7 cellular contexts compared by ENCODE assay signal in the genomic region with DNA sequence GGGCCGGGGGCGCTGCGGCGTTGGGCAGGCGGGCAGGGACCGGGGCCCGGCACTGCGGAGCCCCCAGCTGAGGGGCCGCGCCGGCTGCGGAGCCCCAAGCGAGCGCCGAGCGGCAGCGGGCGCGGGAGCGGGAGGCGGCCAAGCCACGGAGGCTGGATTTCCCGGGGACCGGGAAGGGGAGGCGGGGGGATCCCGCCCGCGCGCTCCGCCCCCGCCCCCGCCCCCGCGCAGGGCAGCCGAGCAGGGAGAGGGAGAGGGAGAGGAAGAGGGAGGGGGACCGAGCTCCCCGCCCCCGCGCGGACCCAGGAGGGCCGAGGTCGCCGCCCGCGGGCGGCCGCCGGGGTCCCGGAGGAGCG. TPM values are rescaled to one million over a fixed set of nuclear protein-coding genes. Genes with fewer than 3 reads are reported as not detected.
DNase-seq lines count a peak whose midpoint lies in the region; ATAC-seq, FAIRE-seq and TF ChIP-seq lines count a peak whose summit lies in the region.

A gene with protein sequence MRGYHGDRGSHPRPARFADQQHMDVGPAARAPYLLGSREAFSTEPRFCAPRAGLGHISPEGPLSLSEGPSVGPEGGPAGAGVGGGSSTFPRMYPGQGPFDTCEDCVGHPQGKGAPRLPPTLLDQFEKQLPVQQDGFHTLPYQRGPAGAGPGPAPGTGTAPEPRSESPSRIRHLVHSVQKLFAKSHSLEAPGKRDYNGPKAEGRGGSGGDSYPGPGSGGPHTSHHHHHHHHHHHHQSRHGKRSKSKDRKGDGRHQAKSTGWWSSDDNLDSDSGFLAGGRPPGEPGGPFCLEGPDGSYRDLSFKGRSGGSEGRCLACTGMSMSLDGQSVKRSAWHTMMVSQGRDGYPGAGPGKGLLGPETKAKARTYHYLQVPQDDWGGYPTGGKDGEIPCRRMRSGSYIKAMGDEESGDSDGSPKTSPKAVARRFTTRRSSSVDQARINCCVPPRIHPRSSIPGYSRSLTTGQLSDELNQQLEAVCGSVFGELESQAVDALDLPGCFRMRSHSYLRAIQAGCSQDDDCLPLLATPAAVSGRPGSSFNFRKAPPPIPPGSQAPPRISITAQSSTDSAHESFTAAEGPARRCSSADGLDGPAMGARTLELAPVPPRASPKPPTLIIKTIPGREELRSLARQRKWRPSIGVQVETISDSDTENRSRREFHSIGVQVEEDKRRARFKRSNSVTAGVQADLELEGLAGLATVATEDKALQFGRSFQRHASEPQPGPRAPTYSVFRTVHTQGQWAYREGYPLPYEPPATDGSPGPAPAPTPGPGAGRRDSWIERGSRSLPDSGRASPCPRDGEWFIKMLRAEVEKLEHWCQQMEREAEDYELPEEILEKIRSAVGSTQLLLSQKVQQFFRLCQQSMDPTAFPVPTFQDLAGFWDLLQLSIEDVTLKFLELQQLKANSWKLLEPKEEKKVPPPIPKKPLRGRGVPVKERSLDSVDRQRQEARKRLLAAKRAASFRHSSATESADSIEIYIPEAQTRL (minus strand): TSS at position 154 of the 356 bp plus-strand sequence. CDS start 24,267 bp downstream, outside the sequence.

- ATAC-seq in pancreas (peak; percentile 75 to 77 (median 75)), HG02870 (IDR thresholded peaks at IDR 0.05; ENCODE audit: unreplicated experiment) (no peak), GM21737 (IDR thresholded peaks at IDR 0.05; ENCODE audit: unreplicated experiment) (no peak)

- H3K36me3 ChIP-seq in colonic mucosa (no peaks in the 10 kb centered on the region), pancreas (no peaks in the 10 kb centered on the region)

- no peak for FAIRE-seq in pancreas (lab: Jason Lieb, UNC)

- no peak for TF ChIP-seq CTCF in GM20000 (IDR thresholded peaks at IDR 0.05; ENCODE audit: extremely low read depth, missing control alignments)
- no peak for TF ChIP-seq CTCF in colonic mucosa (IDR thresholded peaks at IDR 0.05)
- no peak for TF ChIP-seq CTCF in pancreas (IDR thresholded peaks at IDR 0.05)

- DNase-seq in GM20000 (ENCODE audit: low spot score) (peak; percentile 57), NCI-H510A (lab: John Stamatoyannopoulos, UW) (peak; percentile 87), colonic mucosa (peak; percentile 6), pancreas (peak in 5 of 6 donors; percentile 17 to 79 (median 31)), medulla oblongata (ENCODE audit: extremely low spot score) (no peak)

- H3K27ac ChIP-seq in colonic mucosa (no peak within 1 kb of the TSS), pancreas (no peak within 1 kb of the TSS)

- 0 to 2% methylated on average over 20 to 50 of the region's 50 CpGs for WGBS in pancreas, 2 donors

- no peaks in the 10 kb centered on the region for H3K9me3 ChIP-seq in colonic mucosa
- H3K9me3 ChIP-seq in pancreas = no peaks in the 10 kb centered on the region

- H3K4me1 ChIP-seq in colonic mucosa = no peaks in the 10 kb centered on the region
- peaks cover 0 to 6% (median 0%) of the 10 kb centered on the region in 3 donors for H3K4me1 ChIP-seq in pancreas

- H3K27me3 ChIP-seq in colonic mucosa (peaks cover 40% of the 10 kb centered on the region), pancreas (peaks cover 0 to 11% (median 0%) of the 10 kb centered on the region in 4 donors)

- no peak within 1 kb of the TSS for H3K9ac ChIP-seq in colonic mucosa (ENCODE audit: low read depth in 2 of 2, low read length in 2 of 2)

- intact Hi-C loops in colonic mucosa (cut with DNase I) = no loop called here
- intact Hi-C loops in pancreas (cut with DNase I) = no loop called here

- H3K4me3 ChIP-seq in colonic mucosa (peak within 1 kb of the TSS; percentile 23), pancreas (peak within 1 kb of the TSS; percentile 18 to 57 (median 37))

RNA-seq across cellular contexts. Expression of the gene that starts here (rescaled TPM):
- total RNA-seq in colonic mucosa (under 1 TPM; 0.27 to 0.54 TPM), pancreas (1 to 10 TPM in 3 of 6 donors, under 1 TPM in 3; 0.53 to 1.8 (median 1.3) TPM)
- polyA plus RNA-seq in pancreas = 1 to 10 TPM; 1.3 to 1.8 TPM

Comparison
In these comparisons a context has a peak if more than half of its experiments do, and no peak if none do; other contexts are left out.
1. Peak in DNase-seq and H3K4me3 ChIP-seq in colonic mucosa; RNA of the gene not detected or under 1 TPM.
2. ATAC-seq: peak in pancreas (4 of 4); none in HG02870 (single experiment) and GM21737 (single experiment).